In the genomic region with DNA sequence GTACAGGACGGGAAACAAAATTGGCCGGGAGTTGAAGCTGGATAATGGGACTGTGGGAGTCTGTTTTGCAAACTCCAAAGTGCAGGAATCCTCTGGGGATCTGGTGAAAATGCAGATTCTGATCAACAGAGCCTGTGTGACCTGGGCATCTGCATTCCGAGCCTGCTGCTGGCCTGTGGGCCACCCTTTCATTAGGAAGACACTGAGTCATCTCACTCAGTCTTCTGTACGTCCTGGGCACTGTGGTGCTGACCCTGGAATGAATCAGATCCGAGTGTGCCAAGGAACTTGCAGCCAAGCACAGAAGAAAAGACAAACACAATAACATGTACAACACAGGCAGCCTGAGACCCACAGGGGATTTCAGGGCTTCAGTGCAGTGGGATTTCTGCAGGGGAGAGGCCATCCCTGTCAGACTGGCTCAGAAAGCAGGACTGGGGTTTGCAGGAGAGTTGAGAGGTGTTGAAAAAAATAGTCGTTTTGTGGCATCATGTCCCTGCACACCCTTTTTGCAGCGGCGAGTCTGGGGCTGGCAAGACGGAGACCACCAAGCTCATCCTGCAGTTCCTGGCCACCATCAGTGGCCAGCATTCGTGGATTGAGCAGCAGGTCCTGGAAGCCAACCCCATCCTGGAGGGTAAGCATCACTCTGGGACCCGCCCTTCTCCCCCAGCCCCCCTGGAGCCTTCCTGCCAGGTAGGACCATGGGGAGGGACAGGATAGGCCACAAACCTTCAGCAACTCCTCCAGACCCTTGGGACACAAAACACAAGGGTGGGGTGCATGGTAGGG, we compare ENCODE assay signal across 1 cellular context.
TF ChIP-seq lines count a peak whose summit lies in the region.

No MANE protein-coding gene starts in this region.

TF ChIP-seq in H1, 55 proteins besides CTCF, POLR2A, EP300 and RAD21:
- TF ChIP-seq RBBP5 (IDR thresholded peaks at IDR 0.05; ENCODE audit: borderline replicate concordance, low read depth, low read length): no peak
- TF ChIP-seq SIN3A (conservative IDR thresholded peaks at IDR 0.05 in 1 of 2, IDR thresholded peaks at IDR 0.05 in 1 of 2; ENCODE audit: low read depth in 1 of 2, low read length in 2 of 2): no peak
- no peak for TF ChIP-seq SP4 (IDR thresholded peaks at IDR 0.05; ENCODE audit: low read length)
- no peak for TF ChIP-seq NRF1 (IDR thresholded peaks at IDR 0.05; ENCODE audit: low read depth, low read length)
- TF ChIP-seq NANOG (IDR thresholded peaks at IDR 0.05; ENCODE audit: insufficient read depth, low read depth, low read length, poor library complexity, severe bottlenecking): no peak
- no peak for TF ChIP-seq TAF1 (IDR thresholded peaks at IDR 0.05; ENCODE audit: low read depth, low read length)
- TF ChIP-seq RNF2 (IDR thresholded peaks at IDR 0.05; ENCODE audit: borderline replicate concordance, low read depth, low read length, missing control alignments, poor library complexity, severe bottlenecking): no peak
- TF ChIP-seq ASH2L (IDR thresholded peaks at IDR 0.05; ENCODE audit: low read length): no peak
- TF ChIP-seq KDM5A (IDR thresholded peaks at IDR 0.05; ENCODE audit: low read length): no peak
- no peak for TF ChIP-seq CHD1 (IDR thresholded peaks at IDR 0.05; ENCODE audit: low read depth, low read length)
- TF ChIP-seq, protein P1, sequence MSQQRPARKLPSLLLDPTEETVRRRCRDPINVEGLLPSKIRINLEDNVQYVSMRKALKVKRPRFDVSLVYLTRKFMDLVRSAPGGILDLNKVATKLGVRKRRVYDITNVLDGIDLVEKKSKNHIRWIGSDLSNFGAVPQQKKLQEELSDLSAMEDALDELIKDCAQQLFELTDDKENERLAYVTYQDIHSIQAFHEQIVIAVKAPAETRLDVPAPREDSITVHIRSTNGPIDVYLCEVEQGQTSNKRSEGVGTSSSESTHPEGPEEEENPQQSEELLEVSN (IDR thresholded peaks at IDR 0.05): no peak
- TF ChIP-seq KDM1A (IDR thresholded peaks at IDR 0.05; ENCODE audit: borderline replicate concordance, low read length): no peak
- no peak for TF ChIP-seq EZH2 (IDR thresholded peaks at IDR 0.05; ENCODE audit: low read depth, low read length, severe bottlenecking)
